In the genomic region with DNA sequence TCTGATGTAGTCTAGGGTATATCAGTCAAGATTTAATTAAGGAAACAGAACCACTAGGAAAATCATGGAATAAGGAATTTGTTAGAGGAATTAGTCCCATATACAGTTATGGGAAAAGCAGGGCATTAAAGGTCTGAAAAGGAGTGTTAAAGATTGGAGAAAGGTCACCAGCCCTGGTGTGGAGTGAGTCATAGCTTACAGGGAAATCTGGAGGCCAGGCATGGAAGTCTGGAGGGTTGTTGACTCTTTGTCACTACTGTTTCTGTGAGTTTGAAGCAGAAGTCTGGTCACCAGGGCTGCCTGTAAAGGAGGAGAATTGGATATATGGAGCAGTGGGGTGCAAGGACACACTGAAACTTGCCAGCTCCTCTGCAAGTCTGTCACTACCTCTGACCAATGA, we compare ENCODE assay signal across 12 cellular contexts. TPM values are rescaled to one million over a fixed set of nuclear protein-coding genes. Genes with fewer than 3 reads are reported as not detected.
DNase-seq lines count a peak whose midpoint lies in the region; ATAC-seq, FAIRE-seq and TF ChIP-seq lines count a peak whose summit lies in the region.
"Had no signal": no experiment of that assay in that cellular context is flagged by ENCODE, and none has a peak within 500 bp of the region (broad histone marks: within the 10 kb centered on the region; RNA-seq: fewer than 3 reads in every experiment).

No MANE protein-coding gene starts in this region.

- no peak for TF ChIP-seq CTCF in SK-N-SH (IDR thresholded peaks at IDR 0.05)

- H3F3A ChIP-seq in SK-N-SH (replicated peaks; ENCODE audit: insufficient read depth) = no peaks in the 10 kb centered on the region

- H3K9me3 Mint-ChIP-seq in activated T-cell treated with anti-CD3 and anti-CD28 coated beads, Interleukin-2, amount 50 U/mL, for 24 hours = no peaks in the 10 kb centered on the region

- H3K9me3 ChIP-seq in SK-N-SH (no peaks in the 10 kb centered on the region), right cardiac atrium (ENCODE audit: control insufficient read depth, low read length) (no peaks in the 10 kb centered on the region), small intestine (ENCODE audit: control insufficient read depth, low read depth) (no peaks in the 10 kb centered on the region)

- H3K9ac ChIP-seq in SK-N-SH = no peak overlapping the region

- no peaks in the 10 kb centered on the region for H4K20me1 ChIP-seq in SK-N-SH (ENCODE audit: insufficient read depth)

- H3K4me3 ChIP-seq in SK-N-SH (ENCODE audit: low read depth in 2 of 2, low read length in 1 of 2) (no peak overlapping the region), right cardiac atrium (ENCODE audit: low read length) (no peak overlapping the region), small intestine (ENCODE audit: low read depth in 1 of 2, low read length in 2 of 2) (no peak overlapping the region)

- ATAC-seq in right cardiac atrium (peak; percentile 24 to 74), GM19351 (IDR thresholded peaks at IDR 0.05; ENCODE audit: unreplicated experiment) (no peak), HG03280 (IDR thresholded peaks at IDR 0.05; ENCODE audit: unreplicated experiment) (no peak)
- ATAC-seq: WTC11 had no signal

- H3K4me2 ChIP-seq in SK-N-SH = no peak overlapping the region

- DNase-seq in activated T-cell treated with anti-CD3 and anti-CD28 coated beads, Interleukin-2, amount 50 U/mL, for 24 hours = no peak
- no peak for DNase-seq in activated T-cell treated with anti-CD3 and anti-CD28 coated beads, Interleukin-2, amount 50 U/mL, for 1 hour
- DNase-seq in SK-N-SH (no peak), right cardiac atrium (no peak), small intestine (peak; percentile 20), NCI-H82 (lab: John Stamatoyannopoulos, UW) (no peak)
- DNase-seq: NCI-H2081; stimulated activated CD8-positive, alpha-beta memory T cell treated with anti-CD3 and anti-CD28 coated beads, Interleukin-4, amount 100 ng/mL, for 48 hours had no signal

- H3K27ac ChIP-seq in SK-N-SH (ENCODE audit: low read depth in 2 of 2, low read length in 1 of 2) (0 out of 4 replicates have a peak overlapping the region, but pooled peaks of 1 of the 2 experiments have one; percentile 6), right cardiac atrium (ENCODE audit: low read length) (peak overlapping the region; percentile 13), small intestine (ENCODE audit: low read depth in 1 of 2, low read length in 1 of 2) (no peak overlapping the region)

- CTCF ChIA-PET in SK-N-SH (lab: Yijun Ruan, JAX) = interaction anchor here (0.6 to 1.3 kb wide), 3 partner anchors 9 to 24 kb away, joined by 4 to 5 read pairs (median 4); no protein-coding TSS in a partner anchor

- no peak for FAIRE-seq in small intestine (lab: Jason Lieb, UNC)

- H3K36me3 ChIP-seq in SK-N-SH (replicated peaks in 1 of 2; ENCODE audit: control insufficient read depth in 1 of 2, insufficient read depth in 2 of 2, low read length in 1 of 2) (peaks cover 21 to 55% of the 10 kb centered on the region in 2 experiments), small intestine (ENCODE audit: control insufficient read depth in 2 of 2, insufficient read depth in 2 of 2, low read length in 2 of 2) (peaks cover 6 to 16% of the 10 kb centered on the region in 2 donors)

- H3K9me2 ChIP-seq in SK-N-SH = no peaks in the 10 kb centered on the region

- no peak for TF ChIP-seq EP300 in SK-N-SH (IDR thresholded peaks at IDR 0.05; ENCODE audit: borderline replicate concordance in 1 of 2, low read depth in 1 of 2, low read length in 1 of 2)

- no peaks in the 10 kb centered on the region for H3K27me3 Mint-ChIP-seq in activated T-cell treated with anti-CD3 and anti-CD28 coated beads, Interleukin-2, amount 50 U/mL, for 24 hours
- H3K27me3 Mint-ChIP-seq: activated naive CD8-positive, alpha-beta T cell had no signal

- no peak overlapping the region for H3K4me3 Mint-ChIP-seq in activated T-cell treated with anti-CD3 and anti-CD28 coated beads, Interleukin-2, amount 50 U/mL, for 24 hours
- H3K4me3 Mint-ChIP-seq: activated naive CD8-positive, alpha-beta T cell; WTC11 had no signal

- no peak for TF ChIP-seq RAD21 in SK-N-SH (IDR thresholded peaks at IDR 0.05; ENCODE audit: low read length)

- peaks cover 59% of the 10 kb centered on the region for H3K79me2 ChIP-seq in SK-N-SH (ENCODE audit: insufficient read depth)

- peaks cover 3% of the 10 kb centered on the region in 2 experiments; a peak in 1 of 4 replicates for H3K4me1 ChIP-seq in SK-N-SH (ENCODE audit: control insufficient read depth in 1 of 2, insufficient read depth in 2 of 2, low read depth in 1 of 2, low read length in 1 of 2)
- peaks cover 6% of the 10 kb centered on the region for H3K4me1 ChIP-seq in right cardiac atrium (ENCODE audit: control insufficient read depth, insufficient read depth, low read length)
- no peaks in the 10 kb centered on the region for H3K4me1 ChIP-seq in small intestine (ENCODE audit: control insufficient read depth in 2 of 2, insufficient read depth in 1 of 2, low read depth in 1 of 2, low read length in 1 of 2)

- H2AFZ ChIP-seq in SK-N-SH (ENCODE audit: low read depth) = no peak overlapping the region

- peak overlapping the region; percentile 39 for H3K27ac Mint-ChIP-seq in activated T-cell treated with anti-CD3 and anti-CD28 coated beads, Interleukin-2, amount 50 U/mL, for 24 hours
- H3K27ac Mint-ChIP-seq: activated naive CD8-positive, alpha-beta T cell; WTC11 had no signal

- intact Hi-C loops in right cardiac atrium (cut with DNase I) = no loop called here

- POLR2A ChIA-PET in SK-N-SH (lab: Yijun Ruan, JAX) = no interaction called here

- peaks cover 33% of the 10 kb centered on the region for H3K4me1 Mint-ChIP-seq in activated T-cell treated with anti-CD3 and anti-CD28 coated beads, Interleukin-2, amount 50 U/mL, for 24 hours (ENCODE audit: low read depth)
- H3K4me1 Mint-ChIP-seq: WTC11 had no signal

- H3K36me3 Mint-ChIP-seq in activated T-cell treated with anti-CD3 and anti-CD28 coated beads, Interleukin-2, amount 50 U/mL, for 24 hours (ENCODE audit: low read depth) = peaks cover 85% of the 10 kb centered on the region

- no peaks in the 10 kb centered on the region for H3K27me3 ChIP-seq in SK-N-SH (ENCODE audit: insufficient read depth)
- H3K27me3 ChIP-seq in right cardiac atrium (ENCODE audit: control insufficient read depth, insufficient read depth) = no peaks in the 10 kb centered on the region
- no peaks in the 10 kb centered on the region for H3K27me3 ChIP-seq in small intestine (ENCODE audit: control insufficient read depth in 2 of 2, insufficient read depth in 2 of 2, low read length in 2 of 2)

TF ChIP-seq in SK-N-SH, 30 proteins besides CTCF, POLR2A, EP300 and RAD21:
- TF ChIP-seq RXRA (IDR thresholded peaks at IDR 0.05; ENCODE audit: borderline replicate concordance, low read depth) = no peak
- TF ChIP-seq FOSL2 (IDR thresholded peaks at IDR 0.05; ENCODE audit: borderline replicate concordance, low read depth) = peak; percentile 27; the same call in 1 of the 2 replicates
- 0 out of 2 replicates have a peak, but pooled peaks have one; percentile 13 for TF ChIP-seq TCF12 (IDR thresholded peaks at IDR 0.05)
TF ChIP-seq in SK-N-SH: peak in this region for 2.

RNA-seq across cellular contexts. Expression of a gene that starts 28.6 kb away (rescaled TPM):
- 6.0 and 7.3 TPM in 2 replicates for polyA plus RNA-seq in SK-N-SH (2012; rRNA removed)
- polyA plus RNA-seq in SK-N-SH (2012; cell fraction: cytosol; rRNA removed) = 8.3 and 9.5 TPM in 2 replicates
- polyA plus RNA-seq in SK-N-SH (2012; cell fraction: nucleus; rRNA removed) = 3.1 and 5.9 TPM in 2 replicates
- total RNA-seq in right cardiac atrium = 10 to 100 TPM; 18.1 to 20.2 (median 19.7) TPM
- 9.9 TPM for polyA plus RNA-seq in right cardiac atrium
- polyA plus RNA-seq in small intestine = 1 to 10 TPM; 8.6 to 9.9 (median 9.6) TPM

Comparison
In these comparisons a context has a peak if more than half of its experiments do, and no peak if none do; other contexts are left out.
1. ATAC-seq: peak in right cardiac atrium (2 of 2); none in GM19351 (single experiment) and HG03280 (single experiment).